ENCODE assay signal across 18 cellular contexts in genomic region chr2:238281826-238282480, GRCh38.
"Had no signal": no experiment of that assay in that cellular context is flagged by ENCODE, and none has a peak within 500 bp of the region (broad histone marks: within the 10 kb centered on the region; RNA-seq: fewer than 3 reads in every experiment).

No MANE protein-coding gene starts in this region.

- H3K27ac ChIP-seq: foreskin keratinocyte, neutrophil had no signal

- H3K27me3 ChIP-seq: foreskin keratinocyte, neutrophil, transverse colon had no signal

- DNase-seq: activated CD4-positive, alpha-beta memory T cell treated with anti-CD3 and anti-CD28 coated beads, Interleukin-2, amount 10 ng/mL, durations not matched to agents 7 days and 5 days; activated CD4-positive, alpha-beta T cell treated with anti-CD3 and anti-CD28 coated beads for 36 hours; activated naive CD4-positive, alpha-beta T cell; activated T-cell treated with anti-CD3 and anti-CD28 coated beads, Interleukin-2, amount 50 U/mL, for 72 hours; anterior cingulate cortex; cerebellar nuclear complex; effector memory CD4-positive, alpha-beta T cell; foreskin keratinocyte; naive B cell; retina; stimulated activated CD4-positive, alpha-beta T cell treated with anti-CD3 and anti-CD28 coated beads, Interleukin-4, amount 100 ng/mL, for 4 hours; stimulated activated CD8-positive, alpha-beta memory T cell treated with anti-CD3 and anti-CD28 coated beads, Interleukin-4, amount 100 ng/mL, for 48 hours; stimulated activated naive CD8-positive, alpha-beta T cell treated with anti-CD3 and anti-CD28 coated beads, Interleukin-15, Interleukin-2, amounts not matched to agents 100 U/mL and 50 U/mL, for 24 hours; transverse colon had no signal

- H3K9me3 Mint-ChIP-seq: activated CD4-positive, alpha-beta memory T cell treated with anti-CD3 and anti-CD28 coated beads, Interleukin-2, amount 10 ng/mL, durations not matched to agents 7 days and 5 days; activated T-cell treated with anti-CD3 and anti-CD28 coated beads, Interleukin-2, amount 50 U/mL, for 72 hours; dendritic cell treated with granulocyte-macrophage colony-stimulating factor and Interleukin-4, amounts not matched to agents 40 ng/mL and 50 ng/mL, for 4 days; naive B cell; T-helper 1 cell treated with Interleukin-12 subunit alpha and Interleukin-12 subunit beta and Interleukin-4 antibody, amounts not matched to agents 30 μg/mL and 1 μg/mL, for 36 hours had no signal

- H3K27ac Mint-ChIP-seq: activated CD4-positive, alpha-beta memory T cell treated with anti-CD3 and anti-CD28 coated beads, Interleukin-2, amount 10 ng/mL, durations not matched to agents 7 days and 5 days; activated CD4-positive, alpha-beta T cell treated with anti-CD3 and anti-CD28 coated beads for 36 hours; activated T-cell treated with anti-CD3 and anti-CD28 coated beads, Interleukin-2, amount 50 U/mL, for 72 hours; dendritic cell treated with granulocyte-macrophage colony-stimulating factor and Interleukin-4, amounts not matched to agents 40 ng/mL and 50 ng/mL, for 4 days; T-helper 1 cell treated with Interleukin-12 subunit alpha and Interleukin-12 subunit beta and Interleukin-4 antibody, amounts not matched to agents 30 μg/mL and 1 μg/mL, for 36 hours had no signal

- H3K9me3 ChIP-seq: neutrophil, transverse colon had no signal

- ATAC-seq: activated CD4-positive, alpha-beta T cell treated with anti-CD3 and anti-CD28 coated beads for 36 hours; activated T-cell treated with anti-CD3 and anti-CD28 coated beads, Interleukin-2, amount 50 U/mL, for 72 hours; foreskin keratinocyte; stimulated activated naive CD8-positive, alpha-beta T cell treated with anti-CD3 and anti-CD28 coated beads, Interleukin-15, Interleukin-2, amounts not matched to agents 100 U/mL and 50 U/mL, for 24 hours had no signal

- H3K4me3 ChIP-seq: smooth muscle cell, transverse colon had no signal

- H3K27me3 Mint-ChIP-seq: activated CD4-positive, alpha-beta memory T cell treated with anti-CD3 and anti-CD28 coated beads, Interleukin-2, amount 10 ng/mL, durations not matched to agents 7 days and 5 days; activated CD4-positive, alpha-beta T cell treated with anti-CD3 and anti-CD28 coated beads for 36 hours; dendritic cell treated with granulocyte-macrophage colony-stimulating factor and Interleukin-4, amounts not matched to agents 40 ng/mL and 50 ng/mL, for 4 days; naive B cell had no signal

- H3K4me2 ChIP-seq: smooth muscle cell had no signal

- H3K36me3 ChIP-seq: neutrophil had no signal

- H3K4me3 Mint-ChIP-seq: activated CD4-positive, alpha-beta memory T cell treated with anti-CD3 and anti-CD28 coated beads, Interleukin-2, amount 10 ng/mL, durations not matched to agents 7 days and 5 days; activated CD4-positive, alpha-beta T cell treated with anti-CD3 and anti-CD28 coated beads for 36 hours; activated T-cell treated with anti-CD3 and anti-CD28 coated beads, Interleukin-2, amount 50 U/mL, for 72 hours; dendritic cell treated with granulocyte-macrophage colony-stimulating factor and Interleukin-4, amounts not matched to agents 40 ng/mL and 50 ng/mL, for 4 days; T-helper 1 cell treated with Interleukin-12 subunit alpha and Interleukin-12 subunit beta and Interleukin-4 antibody, amounts not matched to agents 30 μg/mL and 1 μg/mL, for 36 hours had no signal
